Comparison of ENCODE assay signal across 8 cellular contexts in the genomic region with DNA sequence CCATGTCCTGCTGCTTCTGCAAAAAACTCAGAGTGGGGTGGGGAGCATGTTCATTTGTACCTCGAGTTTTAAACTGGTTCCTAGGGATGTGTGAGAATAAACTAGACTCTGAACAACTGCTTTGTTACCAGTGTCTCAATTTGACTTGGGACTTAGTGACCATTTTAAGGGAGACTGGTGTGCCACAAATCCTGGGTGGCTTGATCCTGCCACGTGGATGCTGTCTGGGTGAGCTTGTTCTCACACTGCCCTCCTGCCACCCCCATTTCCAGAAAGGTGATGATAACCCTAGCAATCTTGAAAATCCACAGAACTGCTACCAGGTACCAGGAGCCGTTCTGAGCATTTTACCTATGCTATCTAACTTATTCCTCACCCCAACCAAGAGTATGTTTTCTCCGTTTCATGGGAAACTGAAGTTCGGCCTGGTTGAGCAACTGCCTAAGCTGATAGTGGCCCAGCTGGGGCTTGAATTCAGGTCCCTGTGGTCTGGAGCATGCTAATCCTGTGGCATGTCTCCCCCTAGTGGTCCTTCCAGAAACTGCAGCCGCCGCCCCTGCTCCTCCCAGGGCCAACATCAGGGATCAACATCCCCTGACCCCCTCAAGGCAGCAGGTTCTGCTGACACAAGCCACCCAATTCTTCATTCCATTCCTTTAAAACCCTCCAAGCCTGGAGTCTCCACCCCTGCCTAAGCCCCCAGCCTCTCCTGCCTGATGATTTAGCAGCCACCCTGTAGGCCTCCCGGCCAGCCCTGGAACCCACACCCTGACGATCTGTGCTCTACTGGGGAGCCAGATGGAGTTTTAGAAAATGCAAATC. TPM values are rescaled to one million over a fixed set of nuclear protein-coding genes. Genes with fewer than 3 reads are reported as not detected.
A peak's percentile ranks its signal among the peaks of the same experiment; 100 is the strongest.
DNase-seq lines count a peak whose midpoint lies in the region; ATAC-seq lines count a peak whose summit lies in the region.

No MANE protein-coding gene starts in this region.

- peaks cover 32% of the 10 kb centered on the region for H3K4me1 Mint-ChIP-seq in activated CD4-positive, alpha-beta memory T cell treated with anti-CD3 and anti-CD28 coated beads for 36 hours (ENCODE audit: low read depth)

- no peaks in the 10 kb centered on the region for H3K27me3 ChIP-seq in effector memory CD4-positive, alpha-beta T cell (replicated peaks; ENCODE audit: control insufficient read depth, insufficient read depth, low read length, poor library complexity, severe bottlenecking)

- no peaks in the 10 kb centered on the region for H3K36me3 ChIP-seq in effector memory CD4-positive, alpha-beta T cell (ENCODE audit: control insufficient read depth, insufficient read depth, low read length)

- no peaks in the 10 kb centered on the region for H3K9me3 Mint-ChIP-seq in activated CD4-positive, alpha-beta memory T cell treated with anti-CD3 and anti-CD28 coated beads for 36 hours

- H3K4me1 ChIP-seq in effector memory CD4-positive, alpha-beta T cell (ENCODE audit: control insufficient read depth, insufficient read depth, low read length, poor library complexity, severe bottlenecking), result peaks cover 17% of the 10 kb centered on the region

- no peaks in the 10 kb centered on the region for H3K36me3 Mint-ChIP-seq in activated CD4-positive, alpha-beta memory T cell treated with anti-CD3 and anti-CD28 coated beads for 36 hours

- H3K4me3 Mint-ChIP-seq in activated CD4-positive, alpha-beta memory T cell treated with anti-CD3 and anti-CD28 coated beads for 36 hours, result no peak overlapping the region

- POLR2A ChIA-PET in activated CD4-positive, alpha-beta memory T cell treated with anti-CD3 and anti-CD28 coated beads for 36 hours (lab: Charles Lee), result no interaction called here

- H3K4me3 ChIP-seq in effector memory CD4-positive, alpha-beta T cell (ENCODE audit: insufficient read depth, low read depth, low read length, poor library complexity, severe bottlenecking), result no peak overlapping the region

- intact Hi-C loops in activated CD4-positive, alpha-beta memory T cell treated with anti-CD3 and anti-CD28 coated beads for 36 hours (cut with micrococcal nuclease), result loop anchor here (1.0 to 5.0 kb wide), 5 partner anchors 43 to 474 kb away; partner anchors contain the start of gene FNIP1

- peak; percentile 79 for ATAC-seq in HG02642 (IDR thresholded peaks at IDR 0.05; ENCODE audit: poor library complexity, unreplicated experiment)

- CTCF ChIA-PET in activated CD4-positive, alpha-beta memory T cell treated with anti-CD3 and anti-CD28 coated beads for 36 hours (lab: Charles Lee), result interaction anchor here (0.5 to 4.9 kb wide), 56 partner anchors 9 to 540 kb away, joined by 3 to 35 read pairs (median 4); partner anchors contain the start of genes ACSL6 and CSF2

- H3K27me3 Mint-ChIP-seq in activated CD4-positive, alpha-beta memory T cell treated with anti-CD3 and anti-CD28 coated beads for 36 hours, result no peaks in the 10 kb centered on the region

- H3K9me3 ChIP-seq in effector memory CD4-positive, alpha-beta T cell (ENCODE audit: control insufficient read depth, low read length), result no peaks in the 10 kb centered on the region

- DNase-seq in NCI-H2107 treated with DMSO at 0.1 percent for 48 hours (lab: John Stamatoyannopoulos, UW; ENCODE audit: unreplicated experiment) (peak; percentile 16), NCI-H2107 (lab: John Stamatoyannopoulos, UW) (no peak), NCI-H69 (lab: John Stamatoyannopoulos, UW) (peak; percentile 86), mesenteric fat pad (ENCODE audit: low spot score) (peak; percentile 91)
- peak; percentile 88 for DNase-seq in activated CD4-positive, alpha-beta memory T cell treated with anti-CD3 and anti-CD28 coated beads for 36 hours
- DNase-seq in effector memory CD4-positive, alpha-beta T cell, result peak; percentile 52 to 68 (median 66)
- peak; percentile 55 to 82 for DNase-seq in stimulated activated CD8-positive, alpha-beta memory T cell treated with anti-CD3 and anti-CD28 coated beads, Interleukin-4, amount 100 ng/mL, for 4 hours (ENCODE audit: low read depth in 2 of 2, low spot score in 1 of 2)

- no peak overlapping the region for H3K27ac ChIP-seq in effector memory CD4-positive, alpha-beta T cell (ENCODE audit: insufficient read depth, low read length, poor library complexity, severe bottlenecking)

- H3K27ac Mint-ChIP-seq in activated CD4-positive, alpha-beta memory T cell treated with anti-CD3 and anti-CD28 coated beads for 36 hours, result peak overlapping the region; percentile 38

RNA-seq across cellular contexts. Expression of gene IL3, which starts 2.8 kb away (rescaled TPM):
- total RNA-seq in activated CD4-positive, alpha-beta memory T cell treated with anti-CD3 and anti-CD28 coated beads for 36 hours, result 10 to 100 TPM; 23.1 to 23.3 TPM
- total RNA-seq in mesenteric fat pad, result not detected

RNA-seq across cellular contexts. Expression of gene CSF2, which starts 10.3 kb away (rescaled TPM):
- 100 to 1,000 TPM; 125 to 128 TPM for total RNA-seq in activated CD4-positive, alpha-beta memory T cell treated with anti-CD3 and anti-CD28 coated beads for 36 hours
- not detected for total RNA-seq in mesenteric fat pad

RNA-seq across cellular contexts. Expression of gene ACSL6, which starts 51.8 kb away (rescaled TPM):
- total RNA-seq in activated CD4-positive, alpha-beta memory T cell treated with anti-CD3 and anti-CD28 coated beads for 36 hours, result 1 to 10 TPM; 5.6 to 6.0 TPM
- 0.35 TPM for total RNA-seq in mesenteric fat pad

Comparison
In these comparisons a context has a peak if more than half of its experiments do, and no peak if none do; other contexts are left out.
1. RNA of gene IL3, which starts 2.8 kb away (total RNA-seq): 23.1 to 23.3 TPM in activated CD4-positive, alpha-beta memory T cell treated with anti-CD3 and anti-CD28 coated beads for 36 hours; not detected in mesenteric fat pad (single experiment); every median in the first group is over 10 times any median in the second.
2. RNA of gene CSF2, which starts 10.3 kb away (total RNA-seq): 125 to 128 TPM in activated CD4-positive, alpha-beta memory T cell treated with anti-CD3 and anti-CD28 coated beads for 36 hours; not detected in mesenteric fat pad (single experiment); every median in the first group is over 100 times any median in the second.